13 cellular contexts compared by ENCODE assay signal in the genomic region with DNA sequence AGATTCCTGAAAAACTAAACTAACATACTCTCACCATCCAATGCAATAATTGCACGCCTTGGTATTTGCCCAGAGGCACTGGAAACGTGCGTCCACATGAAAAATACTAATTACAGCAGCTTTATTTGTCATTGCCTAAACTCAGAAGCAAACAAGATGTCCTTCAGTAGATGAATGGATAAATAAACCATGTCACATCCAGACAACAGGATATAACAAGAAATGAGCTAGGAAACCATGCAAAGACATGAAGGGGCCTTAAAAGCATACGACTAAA. TPM values are rescaled to one million over a fixed set of nuclear protein-coding genes. Genes with fewer than 3 reads are reported as not detected.
DNase-seq lines count a peak whose midpoint lies in the region; ATAC-seq and TF ChIP-seq lines count a peak whose summit lies in the region.
"Had no signal": no experiment of that assay in that cellular context is flagged by ENCODE, and none has a peak within 500 bp of the region (broad histone marks: within the 10 kb centered on the region; RNA-seq: fewer than 3 reads in every experiment).

No MANE protein-coding gene starts in this region.

- ATAC-seq in GM21381 (IDR thresholded peaks at IDR 0.05; ENCODE audit: unreplicated experiment) (no peak), GM21786 (IDR thresholded peaks at IDR 0.05; ENCODE audit: unreplicated experiment) (no peak)

- CTCF ChIA-PET in activated naive CD4-positive, alpha-beta T cell treated with anti-CD3 and anti-CD28 coated beads, Interleukin-2, amount 10 ng/mL, durations not matched to agents 7 days and 5 days (lab: Charles Lee), result interaction anchor here (0.7 to 1.2 kb wide), 2 partner anchors 26 to 46 kb away, joined by 3 read pairs; no protein-coding TSS in a partner anchor

- peak overlapping the region; percentile 34 for H3K27ac Mint-ChIP-seq in activated naive CD4-positive, alpha-beta T cell treated with anti-CD3 and anti-CD28 coated beads, Interleukin-2, amount 10 ng/mL, durations not matched to agents 7 days and 5 days

- H3K9me3 ChIP-seq in Peyer's patch (no peaks in the 10 kb centered on the region), stomach (no peaks in the 10 kb centered on the region)

- H3K27ac ChIP-seq in Peyer's patch (peak overlapping the region in 3 of 4 donors; percentile 67 to 76 (median 68)), stomach (peak overlapping the region in 3 of 5 donors; percentile 15 to 70 (median 50))

- H3K4me1 ChIP-seq in Peyer's patch (peaks cover 4 to 94% (median 34%) of the 10 kb centered on the region in 4 donors), stomach (peaks cover 78 to 99% (median 95%) of the 10 kb centered on the region in 4 donors)

- no peak overlapping the region for H3K4me3 Mint-ChIP-seq in activated naive CD4-positive, alpha-beta T cell treated with anti-CD3 and anti-CD28 coated beads, Interleukin-2, amount 10 ng/mL, durations not matched to agents 7 days and 5 days

- no peaks in the 10 kb centered on the region for H3K27me3 Mint-ChIP-seq in activated naive CD4-positive, alpha-beta T cell treated with anti-CD3 and anti-CD28 coated beads, Interleukin-2, amount 10 ng/mL, durations not matched to agents 7 days and 5 days

- TF ChIP-seq CTCF in Peyer's patch (IDR thresholded peaks at IDR 0.05) (no peak), epithelial cell of esophagus (IDR thresholded peaks at IDR 0.05; ENCODE audit: insufficient read depth, low read depth, low read length, missing control alignments) (no peak), stomach (IDR thresholded peaks at IDR 0.05) (no peak)

- TF ChIP-seq POLR2A in Peyer's patch (IDR thresholded peaks at IDR 0.05) (no peak), stomach (IDR thresholded peaks at IDR 0.05) (no peak)

- no peak for TF ChIP-seq EP300 in stomach (IDR thresholded peaks at IDR 0.05)

- H3K4me3 ChIP-seq in Peyer's patch (no peak overlapping the region), epithelial cell of esophagus (ENCODE audit: low read length) (no peak overlapping the region), stomach (no peak overlapping the region)

- H3K9me3 Mint-ChIP-seq in activated naive CD4-positive, alpha-beta T cell treated with anti-CD3 and anti-CD28 coated beads, Interleukin-2, amount 10 ng/mL, durations not matched to agents 7 days and 5 days, result no peaks in the 10 kb centered on the region

- no peak for DNase-seq in activated naive CD4-positive, alpha-beta T cell treated with anti-CD3 and anti-CD28 coated beads, Interleukin-2, amount 10 ng/mL, durations not matched to agents 7 days and 5 days
- no peak for DNase-seq in activated naive CD4-positive, alpha-beta T cell treated with Interleukin-2 at 50 U/mL for 16 hours
- no peak for DNase-seq in Peyer's patch
- DNase-seq in epithelial cell of esophagus (ENCODE audit: low read depth), result peak; percentile 88
- DNase-seq in stomach, result no peak
- no peak for DNase-seq in LoVo (ENCODE audit: low spot score)
- DNase-seq: activated CD4-positive, CD25-positive, alpha-beta regulatory T cell treated with anti-CD3 and anti-CD28 coated beads, Interleukin-2, amount 50 U/mL, for 72 hours; activated gamma-delta T cell; head of caudate nucleus; Karpas-422; NCI-H2107 had no signal

- H3K27me3 ChIP-seq in Peyer's patch (no peaks in the 10 kb centered on the region), stomach (no peaks in the 10 kb centered on the region)

- H3K36me3 Mint-ChIP-seq in activated naive CD4-positive, alpha-beta T cell treated with anti-CD3 and anti-CD28 coated beads, Interleukin-2, amount 10 ng/mL, durations not matched to agents 7 days and 5 days, result peaks cover 3% of the 10 kb centered on the region

- intact Hi-C loops in stomach (cut with DNase I; ENCODE audit: low total_unique reads), result no loop called here

- 69 to 81% (median 77%) methylated on average over 4 of the region's 4 CpGs for WGBS in stomach, 5 donors

- H3K36me3 ChIP-seq in Peyer's patch (no peaks in the 10 kb centered on the region), stomach (no peaks in the 10 kb centered on the region)

- H3K4me1 Mint-ChIP-seq in activated naive CD4-positive, alpha-beta T cell treated with anti-CD3 and anti-CD28 coated beads, Interleukin-2, amount 10 ng/mL, durations not matched to agents 7 days and 5 days, result peaks cover 73% of the 10 kb centered on the region

RNA-seq across cellular contexts. Expression of a gene that starts 25.0 kb away (rescaled TPM):
- total RNA-seq in Peyer's patch (10 to 100 TPM; 18.9 to 49.5 (median 34.2) TPM), stomach (10 to 100 TPM in 3 of 5 donors, 1 to 10 TPM in 2; 8.0 to 88.7 (median 13.5) TPM)
- 10 to 100 TPM in 1 of 3 donors, 1 to 10 TPM in 2; 4.1 to 12.7 (median 8.1) TPM for polyA plus RNA-seq in stomach

RNA-seq across cellular contexts. Expression of a gene that starts 46.5 kb away (rescaled TPM):
- total RNA-seq in Peyer's patch (100 to 1,000 TPM; 231 to 333 (median 264) TPM), stomach (100 to 1,000 TPM in 4 of 5 donors, 10 to 100 TPM in 1; 87.8 to 819 (median 197) TPM)
- 100 to 1,000 TPM; 157 to 254 (median 249) TPM for polyA plus RNA-seq in stomach

RNA-seq across cellular contexts. Expression of a gene that starts 59.0 kb away (rescaled TPM):
- total RNA-seq in Peyer's patch (10 to 100 TPM in 3 of 4 donors, 1 to 10 TPM in 1; 5.3 to 26.4 (median 14.0) TPM), stomach (10 to 100 TPM in 4 of 5 donors, 1 to 10 TPM in 1; 7.8 to 47.3 (median 15.8) TPM)
- polyA plus RNA-seq in stomach, result 10 to 100 TPM in 2 of 3 donors, 1 to 10 TPM in 1; 9.5 to 39.7 (median 15.0) TPM
